Comparison of ENCODE assay signal across 12 cellular contexts in genomic region chr7:158355456-158356065, GRCh38.
DNase-seq lines count a peak whose midpoint lies in the region; TF ChIP-seq lines count a peak whose summit lies in the region.
"Had no signal": no experiment of that assay in that cellular context is flagged by ENCODE, and none has a peak within 500 bp of the region (broad histone marks: within the 10 kb centered on the region; RNA-seq: fewer than 3 reads in every experiment).

No MANE protein-coding gene starts in this region.

- TF ChIP-seq CTCF in neural progenitor cell (IDR thresholded peaks at IDR 0.05) = peak; percentile 56

- no peaks in the 10 kb centered on the region for H3K4me1 ChIP-seq in adipocyte (ENCODE audit: control insufficient read depth, insufficient read depth, low read length)
- H3K4me1 ChIP-seq in neural progenitor cell = peaks cover 10% of the 10 kb centered on the region
- H3K4me1 ChIP-seq: suprapubic skin had no signal

- DNase-seq in NCI-H146 (lab: John Stamatoyannopoulos, UW) (peak; percentile 67), NCI-H146 treated with DMSO at 0.1 percent for 48 hours (lab: John Stamatoyannopoulos, UW; ENCODE audit: unreplicated experiment) (no peak), Kasumi-1 (lab: John Stamatoyannopoulos, UW) (peak; percentile 17 to 35), adipocyte (ENCODE audit: low read depth) (peak; percentile 5), neural progenitor cell (ENCODE audit: low spot score) (peak; percentile 51), inferior parietal cortex (ENCODE audit: extremely low spot score) (no peak)
- DNase-seq in stimulated activated CD4-positive, alpha-beta T cell treated with anti-CD3 and anti-CD28 coated beads, Interleukin-4, amount 100 ng/mL, for 4 hours = no peak
- DNase-seq in T-helper 2 cell treated with Interferon-gamma antibody and Interleukin-4, amounts not matched to agents 5 μg/mL and 100 μg/mL, for 36 hours (ENCODE audit: low spot score) = no peak
- DNase-seq: islet precursor cell; stimulated activated CD4-positive, alpha-beta T cell treated with anti-CD3 and anti-CD28 coated beads, Interleukin-4, amount 100 ng/mL, for 24 hours; T-helper 17 cell had no signal

- H3K9me3 ChIP-seq in adipocyte (ENCODE audit: control insufficient read depth, low read length) (peaks cover 14% of the 10 kb centered on the region), neural progenitor cell (ENCODE audit: low read depth) (peaks cover 5% of the 10 kb centered on the region)

- no peaks in the 10 kb centered on the region for H3K79me2 ChIP-seq in neural progenitor cell (ENCODE audit: low read depth)

- no peak overlapping the region for H3K9ac ChIP-seq in adipocyte (ENCODE audit: low read length)
- H3K9ac ChIP-seq in neural progenitor cell = no peak overlapping the region

- peaks cover 10% of the 10 kb centered on the region for H3F3A ChIP-seq in neural progenitor cell (ENCODE audit: low read depth)

- H3K27me3 ChIP-seq in adipocyte (replicated peaks; ENCODE audit: control insufficient read depth, insufficient read depth, low read length) = no peaks in the 10 kb centered on the region
- peaks cover 27% of the 10 kb centered on the region for H3K27me3 ChIP-seq in neural progenitor cell

- H4K20me1 ChIP-seq in neural progenitor cell (ENCODE audit: low read depth) = peaks cover 3% of the 10 kb centered on the region

- no peaks in the 10 kb centered on the region for H3K36me3 Mint-ChIP-seq in neural progenitor cell
- H3K36me3 Mint-ChIP-seq in T-helper 2 cell treated with Interferon-gamma antibody and Interleukin-4, amounts not matched to agents 5 μg/mL and 100 μg/mL, for 36 hours (ENCODE audit: low read depth) = no peaks in the 10 kb centered on the region

- no peak overlapping the region for H2AFZ ChIP-seq in neural progenitor cell (replicated peaks)

- H3K27me3 Mint-ChIP-seq in neural progenitor cell (ENCODE audit: insufficient read depth, low read depth) = peaks cover 30% of the 10 kb centered on the region
- H3K27me3 Mint-ChIP-seq in T-helper 2 cell treated with Interferon-gamma antibody and Interleukin-4, amounts not matched to agents 5 μg/mL and 100 μg/mL, for 36 hours (ENCODE audit: low read depth) = no peaks in the 10 kb centered on the region

- H3K4me2 ChIP-seq in neural progenitor cell = no peak overlapping the region

- no peak overlapping the region for H3K27ac ChIP-seq in neural progenitor cell
- H3K27ac ChIP-seq: suprapubic skin had no signal

- H3K4me1 Mint-ChIP-seq in neural progenitor cell = peaks cover 14% of the 10 kb centered on the region
- no peaks in the 10 kb centered on the region for H3K4me1 Mint-ChIP-seq in T-helper 2 cell treated with Interferon-gamma antibody and Interleukin-4, amounts not matched to agents 5 μg/mL and 100 μg/mL, for 36 hours (ENCODE audit: low read depth)
- H3K4me1 Mint-ChIP-seq: T-helper 17 cell had no signal

- H3K4me3 ChIP-seq in adipocyte (ENCODE audit: low read length) (no peak overlapping the region), neural progenitor cell (no peak overlapping the region)
- H3K4me3 ChIP-seq: suprapubic skin had no signal

- peaks cover 3% of the 10 kb centered on the region for H3K9me3 Mint-ChIP-seq in neural progenitor cell
- no peaks in the 10 kb centered on the region for H3K9me3 Mint-ChIP-seq in T-helper 2 cell treated with Interferon-gamma antibody and Interleukin-4, amounts not matched to agents 5 μg/mL and 100 μg/mL, for 36 hours

- H3K36me3 ChIP-seq in adipocyte (ENCODE audit: control insufficient read depth, insufficient read depth, low read length, severe bottlenecking) (no peaks in the 10 kb centered on the region), neural progenitor cell (no peaks in the 10 kb centered on the region)
- H3K36me3 ChIP-seq: suprapubic skin had no signal

- H3K27ac Mint-ChIP-seq in neural progenitor cell = no peak overlapping the region
- H3K27ac Mint-ChIP-seq in T-helper 2 cell treated with Interferon-gamma antibody and Interleukin-4, amounts not matched to agents 5 μg/mL and 100 μg/mL, for 36 hours = no peak overlapping the region
- H3K27ac Mint-ChIP-seq: T-helper 17 cell had no signal

- H3K4me3 Mint-ChIP-seq in neural progenitor cell = no peak overlapping the region
- H3K4me3 Mint-ChIP-seq in T-helper 2 cell treated with Interferon-gamma antibody and Interleukin-4, amounts not matched to agents 5 μg/mL and 100 μg/mL, for 36 hours = no peak overlapping the region
- H3K4me3 Mint-ChIP-seq: T-helper 17 cell had no signal

Comparison
In these comparisons a context has a peak if more than half of its experiments do, and no peak if none do; other contexts are left out.
1. DNase-seq: peak in NCI-H146 (single experiment), Kasumi-1 (2 of 2), adipocyte (single experiment) and neural progenitor cell (single experiment); none in NCI-H146 treated with DMSO at 0.1 percent for 48 hours (single experiment), inferior parietal cortex (single experiment), stimulated activated CD4-positive, alpha-beta T cell treated with anti-CD3 and anti-CD28 coated beads, Interleukin-4, amount 100 ng/mL, for 4 hours (0 of 2) and T-helper 2 cell treated with Interferon-gamma antibody and Interleukin-4, amounts not matched to agents 5 μg/mL and 100 μg/mL, for 36 hours (single experiment).